In the genomic region with DNA sequence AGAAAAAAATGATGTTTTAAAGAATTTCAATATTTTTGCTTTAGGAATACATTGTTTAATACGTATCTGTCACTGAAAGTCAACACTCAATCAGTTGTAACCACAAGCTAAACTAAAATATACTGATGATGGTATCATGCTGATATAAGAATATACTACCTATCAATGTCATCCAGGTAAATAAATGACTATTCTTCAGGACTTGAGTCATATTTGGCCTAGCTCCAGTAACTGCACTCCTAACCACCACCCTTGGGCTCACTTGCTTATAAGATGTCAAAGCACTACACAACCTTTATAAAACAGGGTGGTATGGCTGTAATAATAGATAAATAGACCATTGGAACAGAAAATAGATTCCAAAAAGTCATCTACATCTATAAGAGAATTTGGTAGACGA, we compare ENCODE assay signal across 19 cellular contexts. TPM values are rescaled to one million over a fixed set of nuclear protein-coding genes. Genes with fewer than 3 reads are reported as not detected.
DNase-seq lines count a peak whose midpoint lies in the region; ATAC-seq and TF ChIP-seq lines count a peak whose summit lies in the region.
"Had no signal": no experiment of that assay in that cellular context is flagged by ENCODE, and none has a peak within 500 bp of the region (broad histone marks: within the 10 kb centered on the region; RNA-seq: fewer than 3 reads in every experiment).

No MANE protein-coding gene starts in this region.

- no peak overlapping the region for H3K9ac ChIP-seq in mesendoderm (ENCODE audit: low read length)
- H3K9ac ChIP-seq: GM23248 had no signal

- no peak for TF ChIP-seq CTCF in RWPE1 (conservative IDR thresholded peaks at IDR 0.05; ENCODE audit: low read depth)

- CTCF ChIA-PET in RWPE1 (lab: Yijun Ruan, JAX) = no interaction called here

- POLR2A ChIA-PET in RWPE1 (lab: Yijun Ruan, JAX; ENCODE audit: low non-redundant PET) = no interaction called here

- no peak overlapping the region for H3K18ac ChIP-seq in mesendoderm (ENCODE audit: low read length)

- no peaks in the 10 kb centered on the region for H3K36me3 ChIP-seq in mesendoderm (ENCODE audit: control insufficient read depth, insufficient read depth, low read length)

- H3K27ac ChIP-seq in RWPE1 (no peak overlapping the region), mesendoderm (ENCODE audit: low read depth, low read length) (no peak overlapping the region)
- H3K27ac ChIP-seq: GM23248, PC-9 had no signal

- no peaks in the 10 kb centered on the region for H3K27me3 ChIP-seq in mesendoderm (ENCODE audit: insufficient read depth, low read length, poor library complexity)

- no peak overlapping the region for H3K4me3 ChIP-seq in mesendoderm (ENCODE audit: low read length)
- H3K4me3 ChIP-seq: GM23248, K562, PC-9 had no signal

- H2BK120ac ChIP-seq in mesendoderm (ENCODE audit: low read depth, low read length) = no peak overlapping the region

- no peaks in the 10 kb centered on the region for H3K4me1 ChIP-seq in mesendoderm (ENCODE audit: control insufficient read depth, low read depth, low read length)
- H3K4me1 ChIP-seq: Caco-2 had no signal

- no peaks in the 10 kb centered on the region for H3K79me2 ChIP-seq in mesendoderm (ENCODE audit: control insufficient read depth, insufficient read depth, low read length)

- peak; percentile 5 for DNase-seq in Daoy (ENCODE audit: low read depth)
- DNase-seq in HPDE6-E6E7 (ENCODE audit: extremely low spot score) = peak; percentile 38
- DNase-seq in RWPE1 (ENCODE audit: low spot score) = peak; percentile 31
- DNase-seq in glomerular visceral epithelial cell (ENCODE audit: extremely low spot score) = peak; percentile 51
- no peak for DNase-seq in mesendoderm
- DNase-seq in ureter (ENCODE audit: low spot score) = no peak
- DNase-seq: Caco-2; CD4-positive, CD25-positive, alpha-beta regulatory T cell; DMS153; GM23248; HCEC 1CT; NCI-H1048; NCI-H146; NCI-H2081 treated with DMSO at 0.1 percent for 48 hours; NCI-H2227 treated with DMSO at 0.1 percent for 48 hours had no signal

- no peak overlapping the region for H3K56ac ChIP-seq in mesendoderm (ENCODE audit: low read length)

- no peak overlapping the region for H4K5ac ChIP-seq in mesendoderm (ENCODE audit: low read length)

- no peak overlapping the region for H2BK5ac ChIP-seq in mesendoderm (ENCODE audit: low read length)

- no peak for ATAC-seq in GM19397 (IDR thresholded peaks at IDR 0.05; ENCODE audit: unreplicated experiment)
- ATAC-seq: K562, Right ventricle myocardium inferior had no signal

- no peak overlapping the region for H2AK5ac ChIP-seq in mesendoderm (ENCODE audit: low read length)

- H3K23ac ChIP-seq in mesendoderm (ENCODE audit: low read length) = no peak overlapping the region

- 100% methylated on average over 1 of the region's 2 CpGs for WGBS in mesendoderm (ENCODE audit: extremely low coverage, insufficient coverage, low lambda C conversion rate)

- H2BK15ac ChIP-seq in mesendoderm (replicated peaks; ENCODE audit: low read depth) = no peak overlapping the region

- H3K4me2 ChIP-seq in mesendoderm (ENCODE audit: low read length) = no peak overlapping the region
- H3K4me2 ChIP-seq: PC-9 had no signal

- no peaks in the 10 kb centered on the region for H3K79me1 ChIP-seq in mesendoderm (ENCODE audit: low read length)

- H4K8ac ChIP-seq in mesendoderm (ENCODE audit: low read depth, low read length) = no peak overlapping the region

- H3K4ac ChIP-seq in mesendoderm (ENCODE audit: low read depth, low read length) = no peak overlapping the region

RNA-seq across cellular contexts. Expression of a gene that starts 48.8 kb away (rescaled TPM):
- total RNA-seq in Daoy (2014; rRNA removed; shearing (Covaris generic)) = 75.7 and 82.3 TPM in 2 replicates
- polyA plus RNA-seq in mesendoderm (2013, experiment 1 of 2) = 31.8 TPM
- polyA plus RNA-seq in mesendoderm (2013, experiment 2 of 2) = 37.3 TPM
- 63.5 TPM for total RNA-seq in ureter
- total RNA-seq: CD4-positive, CD25-positive, alpha-beta regulatory T cell had no signal
- polyA plus RNA-seq: CD4-positive, CD25-positive, alpha-beta regulatory T cell had no signal

Comparison
In these comparisons a context has a peak if more than half of its experiments do, and no peak if none do; other contexts are left out.
1. DNase-seq: peak in Daoy (single experiment), HPDE6-E6E7 (single experiment), RWPE1 (single experiment) and glomerular visceral epithelial cell (single experiment); none in mesendoderm (single experiment) and ureter (single experiment).